In the genomic region with DNA sequence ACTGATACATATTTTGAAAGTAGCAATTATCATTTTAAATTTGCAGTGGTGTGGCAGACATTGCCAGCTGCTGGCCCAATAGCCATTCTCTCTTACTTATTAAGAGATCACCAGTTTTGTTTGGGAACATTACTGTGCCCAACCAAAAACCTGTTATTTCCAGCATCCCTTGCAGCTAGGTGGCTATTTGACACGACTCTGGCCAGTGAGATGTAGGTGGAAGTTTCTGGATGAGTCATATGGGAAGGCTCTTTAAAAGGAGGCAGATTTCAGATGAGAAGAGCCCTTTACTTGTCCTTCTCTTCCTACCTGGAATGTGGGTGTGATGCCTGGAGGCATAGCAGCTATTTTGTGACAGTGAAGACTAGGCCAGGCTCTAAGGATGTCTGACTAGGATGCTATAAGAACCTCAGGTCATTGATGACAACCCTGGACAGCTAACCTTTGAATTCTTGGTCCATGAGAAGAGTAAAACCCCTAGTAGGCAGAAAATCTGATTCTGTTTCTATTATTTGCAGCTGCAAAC, we compare ENCODE assay signal across 12 cellular contexts.
"Had no signal": no experiment of that assay in that cellular context is flagged by ENCODE, and none has a peak within 500 bp of the region (broad histone marks: within the 10 kb centered on the region; RNA-seq: fewer than 3 reads in every experiment).

No MANE protein-coding gene starts in this region.

- H3K27me3 ChIP-seq: brain microvascular endothelial cell, right atrium auricular region, tibial nerve had no signal

- H3K27me3 Mint-ChIP-seq: activated naive CD4-positive, alpha-beta T cell treated with anti-CD3 and anti-CD28 coated beads, Interleukin-2, amount 50 U/mL, for 24 hours had no signal

- H3K4me1 ChIP-seq: lower lobe of right lung, right atrium auricular region, tibial nerve had no signal

- H3K27ac Mint-ChIP-seq: endodermal cell had no signal

- H3K27ac ChIP-seq: brain microvascular endothelial cell, lower lobe of right lung, right atrium auricular region, tibial nerve had no signal

- H3K4me3 Mint-ChIP-seq: activated naive CD4-positive, alpha-beta T cell treated with anti-CD3 and anti-CD28 coated beads, Interleukin-2, amount 50 U/mL, for 24 hours; endodermal cell had no signal

- ATAC-seq: lower lobe of right lung had no signal

- DNase-seq: activated CD4-positive, alpha-beta T cell treated with anti-CD3 and anti-CD28 coated beads for 48 hours; brain microvascular endothelial cell; endodermal cell; erythroblast; hypothalamus; lower lobe of right lung; midbrain; SIG-M5; small intestine had no signal

- H3K4me3 ChIP-seq: lower lobe of right lung, right atrium auricular region, tibial nerve had no signal
